In genomic region chr17:69503711-69504110, GRCh38 we compare ENCODE assay signal across 11 cellular contexts.
A peak's percentile ranks its signal among the peaks of the same experiment; 100 is the strongest.
DNase-seq lines count a peak whose midpoint lies in the region; ATAC-seq and TF ChIP-seq lines count a peak whose summit lies in the region.
"Had no signal": no experiment of that assay in that cellular context is flagged by ENCODE, and none has a peak within 500 bp of the region (broad histone marks: within the 10 kb centered on the region; RNA-seq: fewer than 3 reads in every experiment).

No MANE protein-coding gene starts in this region.

- H3K4me3 ChIP-seq in endocrine pancreas (ENCODE audit: control insufficient read depth, insufficient read depth, low read length) (peak overlapping the region; percentile 73), esophagus squamous epithelium (no peak overlapping the region)

- no peak overlapping the region for H3K9ac ChIP-seq in endocrine pancreas (ENCODE audit: control insufficient read depth, insufficient read depth, low read length)

- intact Hi-C loops in esophagus squamous epithelium (cut with DNase I): no loop called here

- no peaks in the 10 kb centered on the region for H3K9me3 ChIP-seq in endocrine pancreas (ENCODE audit: control insufficient read depth, low read length)
- no peaks in the 10 kb centered on the region for H3K9me3 ChIP-seq in esophagus squamous epithelium
- H3K9me3 ChIP-seq: tibial nerve had no signal

- DNase-seq in NCI-H1048 (lab: John Stamatoyannopoulos, UW) (no peak), SW 1271 (lab: John Stamatoyannopoulos, UW) (no peak), esophagus squamous epithelium (lab: John Stamatoyannopoulos, UW) (no peak)
- DNase-seq: NCI-H510A; stimulated activated CD4-positive, alpha-beta T cell treated with anti-CD3 and anti-CD28 coated beads, Interleukin-15, amount 100 ng/mL, for 24 hours had no signal

- WGBS in esophagus squamous epithelium, 2 donors: 86 to 93% methylated on average over 5 of the region's 5 CpGs

- H3K27me3 ChIP-seq in endocrine pancreas (ENCODE audit: control insufficient read depth, insufficient read depth, low read length) (no peaks in the 10 kb centered on the region), esophagus squamous epithelium (no peaks in the 10 kb centered on the region)
- H3K27me3 ChIP-seq: tibial nerve had no signal

- ATAC-seq in GM18517 (IDR thresholded peaks at IDR 0.05; ENCODE audit: unreplicated experiment) (peak; percentile 97), GM21528 (IDR thresholded peaks at IDR 0.05; ENCODE audit: low FRiP score, unreplicated experiment) (peak; percentile 76), HG03159 (IDR thresholded peaks at IDR 0.05; ENCODE audit: unreplicated experiment) (peak; percentile 92), esophagus mucosa (no peak)

- H3K27ac ChIP-seq in esophagus squamous epithelium: no peak overlapping the region

- H3K36me3 ChIP-seq in endocrine pancreas (ENCODE audit: control insufficient read depth, insufficient read depth, low read length): no peaks in the 10 kb centered on the region
- no peaks in the 10 kb centered on the region for H3K36me3 ChIP-seq in esophagus squamous epithelium
- H3K36me3 ChIP-seq: tibial nerve had no signal

- TF ChIP-seq CTCF in esophagus squamous epithelium (IDR thresholded peaks at IDR 0.05): no peak

- peaks cover 9% of the 10 kb centered on the region for H3K4me1 ChIP-seq in endocrine pancreas (ENCODE audit: control insufficient read depth, insufficient read depth, low read length)
- H3K4me1 ChIP-seq in esophagus squamous epithelium: peaks cover 8 to 50% (median 21%) of the 10 kb centered on the region in 3 donors

- TF ChIP-seq POLR2A in esophagus squamous epithelium (IDR thresholded peaks at IDR 0.05): no peak
